ENCODE assay signal across 34 cellular contexts in genomic region chr5:59054963-59055528, GRCh38.
"Had no signal": no experiment of that assay in that cellular context is flagged by ENCODE, and none has a peak within 500 bp of the region (broad histone marks: within the 10 kb centered on the region; RNA-seq: fewer than 3 reads in every experiment).

No MANE protein-coding gene starts in this region.

- H3K27me3 ChIP-seq: adrenal gland, body of pancreas, brain microvascular endothelial cell, breast epithelium had no signal

- H3K4me1 ChIP-seq: adrenal gland, body of pancreas, breast epithelium had no signal

- H3K27ac ChIP-seq: adrenal gland, body of pancreas, brain microvascular endothelial cell, breast epithelium, VCaP had no signal

- H3K4me3 Mint-ChIP-seq: activated B cell treated with CpG ODN at 0.5 μM for 24 hours; activated CD4-positive, alpha-beta memory T cell treated with anti-CD3 and anti-CD28 coated beads for 36 hours; activated CD4-positive, alpha-beta T cell treated with anti-CD3 and anti-CD28 coated beads, Interleukin-2, amount 10 ng/mL, durations not matched to agents 24 days and 14 days; activated CD8-positive, alpha-beta memory T cell treated with anti-CD3 and anti-CD28 coated beads, Interleukin-2, amount 10 ng/mL, durations not matched to agents 7 days and 5 days; activated CD8-positive, alpha-beta T cell treated with anti-CD3 and anti-CD28 coated beads for 36 hours; activated naive CD4-positive, alpha-beta T cell treated with anti-CD3 and anti-CD28 coated beads for 36 hours; activated naive CD8-positive, alpha-beta T cell treated with anti-CD3 and anti-CD28 coated beads for 36 hours; activated T-cell treated with anti-CD3 and anti-CD28 coated beads, Interleukin-2, amount 50 U/mL, for 24 hours; activated T-cell treated with anti-CD3 and anti-CD28 coated beads, Interleukin-2, amount 50 U/mL, for 72 hours; activated T-helper 1 cell treated with anti-CD3 and anti-CD28 coated beads, Interleukin-12 subunit alpha, Interleukin-12 subunit beta, Interleukin-2, Interleukin-4 antibody, amounts not matched to agents 30 ng/mL and 10 ng/mL and 1 ng/mL, durations not matched to agents 14 hours and 24 hours and 36 hours; activated T-helper 17 cell treated with anti-CD3 and anti-CD28 coated beads, Interleukin-2, amount 50 U/mL, for 72 hours; T-cell; T-helper 2 cell treated with Interferon-gamma antibody and Interleukin-4, amounts not matched to agents 5 μg/mL and 100 μg/mL, for 36 hours had no signal

- DNase-seq: activated B cell treated with CpG ODN at 0.5 μM for 24 hours; activated CD4-positive, alpha-beta memory T cell treated with anti-CD3 and anti-CD28 coated beads for 36 hours; activated CD4-positive, alpha-beta T cell treated with anti-CD3 and anti-CD28 coated beads for 4 hours; activated CD4-positive, alpha-beta T cell treated with anti-CD3 and anti-CD28 coated beads, Interleukin-2, amount 10 ng/mL, durations not matched to agents 24 days and 14 days; activated CD4-positive, alpha-beta T cell treated with anti-CD3 and anti-CD28 coated beads, Interleukin-2, amount 50 U/mL, for 1 hour; activated CD4-positive, alpha-beta T cell treated with anti-CD3 and anti-CD28 coated beads, Interleukin-2, amount 50 U/mL, for 4 hours; activated CD4-positive, CD25-positive, alpha-beta regulatory T cell treated with anti-CD3 and anti-CD28 coated beads, Interleukin-2, amount 50 U/mL, for 72 hours; activated CD8-positive, alpha-beta memory T cell treated with anti-CD3 and anti-CD28 coated beads for 24 hours; activated CD8-positive, alpha-beta memory T cell treated with anti-CD3 and anti-CD28 coated beads, Interleukin-2, amount 10 ng/mL, durations not matched to agents 7 days and 5 days; activated CD8-positive, alpha-beta memory T cell treated with anti-CD3 and anti-CD28 coated beads, Interleukin-2, amount 50 U/mL, for 48 hours; activated CD8-positive, alpha-beta T cell treated with anti-CD3 and anti-CD28 coated beads for 36 hours; activated effector memory CD4-positive, alpha-beta T cell treated with anti-CD3 and anti-CD28 coated beads, Interleukin-2, amount 50 U/mL, for 16 hours; activated gamma-delta T cell treated with Interleukin-2 at 50 U/mL for 16 hours; activated naive CD4-positive, alpha-beta T cell; activated naive CD4-positive, alpha-beta T cell treated with anti-CD3 and anti-CD28 coated beads for 36 hours; activated naive CD4-positive, alpha-beta T cell treated with anti-CD3 and anti-CD28 coated beads, Interleukin-2, amount 50 U/mL, for 16 hours; activated naive CD8-positive, alpha-beta T cell treated with anti-CD3 and anti-CD28 coated beads for 36 hours; activated T-cell treated with anti-CD3 and anti-CD28 coated beads, Interleukin-2, amount 50 U/mL, for 24 hours; activated T-cell treated with anti-CD3 and anti-CD28 coated beads, Interleukin-2, amount 50 U/mL, for 72 hours; adrenal gland; amniotic stem cell; aorta; body of pancreas; brain microvascular endothelial cell; central memory CD4-positive, alpha-beta T cell; T-cell; T-helper 2 cell; T-helper 9 cell had no signal

- H3K4me1 Mint-ChIP-seq: activated B cell treated with CpG ODN at 0.5 μM for 24 hours; activated CD8-positive, alpha-beta memory T cell treated with anti-CD3 and anti-CD28 coated beads, Interleukin-2, amount 10 ng/mL, durations not matched to agents 7 days and 5 days; activated naive CD8-positive, alpha-beta T cell treated with anti-CD3 and anti-CD28 coated beads for 36 hours; activated T-helper 17 cell treated with anti-CD3 and anti-CD28 coated beads, Interleukin-2, amount 50 U/mL, for 72 hours; T-cell had no signal

- H3K9me3 Mint-ChIP-seq: activated B cell treated with CpG ODN at 0.5 μM for 24 hours; activated CD4-positive, alpha-beta memory T cell treated with anti-CD3 and anti-CD28 coated beads for 36 hours; activated CD8-positive, alpha-beta T cell treated with anti-CD3 and anti-CD28 coated beads for 36 hours; activated naive CD4-positive, alpha-beta T cell treated with anti-CD3 and anti-CD28 coated beads for 36 hours; activated naive CD8-positive, alpha-beta T cell treated with anti-CD3 and anti-CD28 coated beads for 36 hours; activated T-cell treated with anti-CD3 and anti-CD28 coated beads, Interleukin-2, amount 50 U/mL, for 24 hours; activated T-cell treated with anti-CD3 and anti-CD28 coated beads, Interleukin-2, amount 50 U/mL, for 72 hours; activated T-helper 1 cell treated with anti-CD3 and anti-CD28 coated beads, Interleukin-12 subunit alpha, Interleukin-12 subunit beta, Interleukin-2, Interleukin-4 antibody, amounts not matched to agents 30 ng/mL and 10 ng/mL and 1 ng/mL, durations not matched to agents 14 hours and 24 hours and 36 hours; activated T-helper 17 cell treated with anti-CD3 and anti-CD28 coated beads, Interleukin-2, amount 50 U/mL, for 72 hours; T-cell; T-helper 2 cell treated with Interferon-gamma antibody and Interleukin-4, amounts not matched to agents 5 μg/mL and 100 μg/mL, for 36 hours had no signal

- H3K27ac Mint-ChIP-seq: activated B cell treated with CpG ODN at 0.5 μM for 24 hours; activated CD4-positive, alpha-beta memory T cell treated with anti-CD3 and anti-CD28 coated beads for 36 hours; activated CD4-positive, alpha-beta T cell treated with anti-CD3 and anti-CD28 coated beads, Interleukin-2, amount 10 ng/mL, durations not matched to agents 24 days and 14 days; activated CD8-positive, alpha-beta memory T cell treated with anti-CD3 and anti-CD28 coated beads, Interleukin-2, amount 10 ng/mL, durations not matched to agents 7 days and 5 days; activated CD8-positive, alpha-beta T cell treated with anti-CD3 and anti-CD28 coated beads for 36 hours; activated naive CD4-positive, alpha-beta T cell treated with anti-CD3 and anti-CD28 coated beads for 36 hours; activated naive CD8-positive, alpha-beta T cell treated with anti-CD3 and anti-CD28 coated beads for 36 hours; activated T-cell treated with anti-CD3 and anti-CD28 coated beads, Interleukin-2, amount 50 U/mL, for 24 hours; activated T-cell treated with anti-CD3 and anti-CD28 coated beads, Interleukin-2, amount 50 U/mL, for 72 hours; activated T-helper 1 cell treated with anti-CD3 and anti-CD28 coated beads, Interleukin-12 subunit alpha, Interleukin-12 subunit beta, Interleukin-2, Interleukin-4 antibody, amounts not matched to agents 30 ng/mL and 10 ng/mL and 1 ng/mL, durations not matched to agents 14 hours and 24 hours and 36 hours; activated T-helper 17 cell treated with anti-CD3 and anti-CD28 coated beads, Interleukin-2, amount 50 U/mL, for 72 hours; T-cell; T-helper 2 cell treated with Interferon-gamma antibody and Interleukin-4, amounts not matched to agents 5 μg/mL and 100 μg/mL, for 36 hours had no signal

- ATAC-seq: activated CD8-positive, alpha-beta memory T cell treated with anti-CD3 and anti-CD28 coated beads, Interleukin-2, amount 10 ng/mL, durations not matched to agents 7 days and 5 days; activated CD8-positive, alpha-beta T cell treated with anti-CD3 and anti-CD28 coated beads for 36 hours; activated naive CD4-positive, alpha-beta T cell treated with anti-CD3 and anti-CD28 coated beads, Interleukin-2, amount 50 U/mL, for 72 hours; activated T-cell treated with anti-CD3 and anti-CD28 coated beads, Interleukin-2, amount 50 U/mL, for 72 hours; activated T-helper 17 cell treated with anti-CD3 and anti-CD28 coated beads, Interleukin-2, amount 50 U/mL, for 72 hours; body of pancreas; T-cell had no signal

- H3K36me3 Mint-ChIP-seq: activated CD4-positive, alpha-beta memory T cell treated with anti-CD3 and anti-CD28 coated beads for 36 hours; activated CD8-positive, alpha-beta memory T cell treated with anti-CD3 and anti-CD28 coated beads, Interleukin-2, amount 10 ng/mL, durations not matched to agents 7 days and 5 days; activated naive CD4-positive, alpha-beta T cell treated with anti-CD3 and anti-CD28 coated beads, Interleukin-2, amount 50 U/mL, for 72 hours; activated naive CD8-positive, alpha-beta T cell treated with anti-CD3 and anti-CD28 coated beads for 36 hours; T-cell had no signal

- H3K4me3 ChIP-seq: adrenal gland, body of pancreas, breast epithelium had no signal

- H3K9me3 ChIP-seq: adrenal gland, body of pancreas, breast epithelium had no signal

- H3K27me3 Mint-ChIP-seq: activated B cell treated with CpG ODN at 0.5 μM for 24 hours; activated CD8-positive, alpha-beta T cell treated with anti-CD3 and anti-CD28 coated beads for 36 hours; activated naive CD8-positive, alpha-beta T cell treated with anti-CD3 and anti-CD28 coated beads for 36 hours; activated T-helper 17 cell treated with anti-CD3 and anti-CD28 coated beads, Interleukin-2, amount 50 U/mL, for 72 hours; T-cell had no signal

- H3K36me3 ChIP-seq: adrenal gland, brain microvascular endothelial cell, breast epithelium had no signal
